ENCODE assay signal across 1 cellular context in the genomic region with DNA sequence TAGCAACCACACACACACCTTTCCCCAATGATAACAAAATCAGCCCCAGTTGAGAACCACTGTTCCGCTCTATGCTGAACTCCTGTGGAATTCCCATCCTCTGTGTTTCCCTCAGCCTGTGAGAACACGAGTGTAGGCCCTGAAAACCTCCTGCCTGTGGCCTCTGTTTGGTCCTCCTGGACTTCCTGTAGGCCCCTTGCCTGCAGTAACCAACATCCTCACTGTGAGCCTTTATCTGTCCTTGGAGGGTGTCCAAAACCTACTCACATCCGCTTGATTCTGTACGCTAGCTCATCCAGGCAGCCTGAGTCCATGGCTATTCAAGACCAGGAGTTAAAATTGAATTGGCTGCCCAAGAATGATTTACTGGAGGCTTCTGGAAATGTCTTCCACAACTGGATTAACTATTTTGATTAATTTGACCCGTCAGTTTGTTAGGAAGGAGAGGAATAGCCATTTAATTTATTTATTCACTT.
TF ChIP-seq lines count a peak whose summit lies in the region.

No MANE protein-coding gene starts in this region.

TF ChIP-seq in K562, 482 proteins besides CTCF, POLR2A, EP300 and RAD21 (continued from another document and continues in another):
- TF ChIP-seq, protein P1, sequence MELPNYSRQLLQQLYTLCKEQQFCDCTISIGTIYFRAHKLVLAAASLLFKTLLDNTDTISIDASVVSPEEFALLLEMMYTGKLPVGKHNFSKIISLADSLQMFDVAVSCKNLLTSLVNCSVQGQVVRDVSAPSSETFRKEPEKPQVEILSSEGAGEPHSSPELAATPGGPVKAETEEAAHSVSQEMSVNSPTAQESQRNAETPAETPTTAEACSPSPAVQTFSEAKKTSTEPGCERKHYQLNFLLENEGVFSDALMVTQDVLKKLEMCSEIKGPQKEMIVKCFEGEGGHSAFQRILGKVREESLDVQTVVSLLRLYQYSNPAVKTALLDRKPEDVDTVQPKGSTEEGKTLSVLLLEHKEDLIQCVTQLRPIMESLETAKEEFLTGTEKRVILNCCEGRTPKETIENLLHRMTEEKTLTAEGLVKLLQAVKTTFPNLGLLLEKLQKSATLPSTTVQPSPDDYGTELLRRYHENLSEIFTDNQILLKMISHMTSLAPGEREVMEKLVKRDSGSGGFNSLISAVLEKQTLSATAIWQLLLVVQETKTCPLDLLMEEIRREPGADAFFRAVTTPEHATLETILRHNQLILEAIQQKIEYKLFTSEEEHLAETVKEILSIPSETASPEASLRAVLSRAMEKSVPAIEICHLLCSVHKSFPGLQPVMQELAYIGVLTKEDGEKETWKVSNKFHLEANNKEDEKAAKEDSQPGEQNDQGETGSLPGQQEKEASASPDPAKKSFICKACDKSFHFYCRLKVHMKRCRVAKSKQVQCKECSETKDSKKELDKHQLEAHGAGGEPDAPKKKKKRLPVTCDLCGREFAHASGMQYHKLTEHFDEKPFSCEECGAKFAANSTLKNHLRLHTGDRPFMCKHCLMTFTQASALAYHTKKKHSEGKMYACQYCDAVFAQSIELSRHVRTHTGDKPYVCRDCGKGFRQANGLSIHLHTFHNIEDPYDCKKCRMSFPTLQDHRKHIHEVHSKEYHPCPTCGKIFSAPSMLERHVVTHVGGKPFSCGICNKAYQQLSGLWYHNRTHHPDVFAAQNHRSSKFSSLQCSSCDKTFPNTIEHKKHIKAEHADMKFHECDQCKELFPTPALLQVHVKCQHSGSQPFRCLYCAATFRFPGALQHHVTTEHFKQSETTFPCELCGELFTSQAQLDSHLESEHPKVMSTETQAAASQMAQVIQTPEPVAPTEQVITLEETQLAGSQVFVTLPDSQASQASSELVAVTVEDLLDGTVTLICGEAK (IDR thresholded peaks at IDR 0.05) = 0 out of 2 replicates have a peak, but pooled peaks have one; percentile 53
- TF ChIP-seq, protein P1 (CRISPR knock-in tag; IDR thresholded peaks at IDR 0.05) = no peak
- peak; percentile 56; the same call in 1 of the 2 replicates for TF ChIP-seq EHMT2 (IDR thresholded peaks at IDR 0.05)
- TF ChIP-seq, protein P2, sequence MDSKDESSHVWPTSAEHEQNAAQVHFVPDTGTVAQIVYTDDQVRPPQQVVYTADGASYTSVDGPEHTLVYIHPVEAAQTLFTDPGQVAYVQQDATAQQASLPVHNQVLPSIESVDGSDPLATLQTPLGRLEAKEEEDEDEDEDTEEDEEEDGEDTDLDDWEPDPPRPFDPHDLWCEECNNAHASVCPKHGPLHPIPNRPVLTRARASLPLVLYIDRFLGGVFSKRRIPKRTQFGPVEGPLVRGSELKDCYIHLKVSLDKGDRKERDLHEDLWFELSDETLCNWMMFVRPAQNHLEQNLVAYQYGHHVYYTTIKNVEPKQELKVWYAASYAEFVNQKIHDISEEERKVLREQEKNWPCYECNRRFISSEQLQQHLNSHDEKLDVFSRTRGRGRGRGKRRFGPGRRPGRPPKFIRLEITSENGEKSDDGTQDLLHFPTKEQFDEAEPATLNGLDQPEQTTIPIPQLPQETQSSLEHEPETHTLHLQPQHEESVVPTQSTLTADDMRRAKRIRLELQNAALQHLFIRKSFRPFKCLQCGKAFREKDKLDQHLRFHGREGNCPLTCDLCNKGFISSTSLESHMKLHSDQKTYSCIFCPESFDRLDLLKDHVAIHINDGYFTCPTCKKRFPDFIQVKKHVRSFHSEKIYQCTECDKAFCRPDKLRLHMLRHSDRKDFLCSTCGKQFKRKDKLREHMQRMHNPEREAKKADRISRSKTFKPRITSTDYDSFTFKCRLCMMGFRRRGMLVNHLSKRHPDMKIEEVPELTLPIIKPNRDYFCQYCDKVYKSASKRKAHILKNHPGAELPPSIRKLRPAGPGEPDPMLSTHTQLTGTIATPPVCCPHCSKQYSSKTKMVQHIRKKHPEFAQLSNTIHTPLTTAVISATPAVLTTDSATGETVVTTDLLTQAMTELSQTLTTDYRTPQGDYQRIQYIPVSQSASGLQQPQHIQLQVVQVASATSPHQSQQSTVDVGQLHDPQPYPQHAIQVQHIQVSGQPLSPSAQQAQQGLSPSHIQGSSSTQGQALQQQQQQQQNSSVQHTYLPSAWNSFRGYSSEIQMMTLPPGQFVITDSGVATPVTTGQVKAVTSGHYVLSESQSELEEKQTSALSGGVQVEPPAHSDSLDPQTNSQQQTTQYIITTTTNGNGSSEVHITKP (IDR thresholded peaks at IDR 0.05; ENCODE audit: partially characterized antibody) = peak; percentile 9
- 0 out of 2 replicates have a peak, but pooled peaks have one; percentile 23 for TF ChIP-seq CBFA2T3 (IDR thresholded peaks at IDR 0.05)
- TF ChIP-seq FOSL1 (tag; conservative IDR thresholded peaks at IDR 0.05) = peak; percentile 39; the same call in 1 of the 2 replicates
- TF ChIP-seq HMGN3 (IDR thresholded peaks at IDR 0.05; ENCODE audit: borderline replicate concordance, extremely low read depth, insufficient read length, low read depth, low read length) = no peak
- no peak for TF ChIP-seq TCF7 (IDR thresholded peaks at IDR 0.05; ENCODE audit: borderline replicate concordance)
- no peak for TF ChIP-seq RBM17 (IDR thresholded peaks at IDR 0.05; ENCODE audit: borderline replicate concordance, low read depth, low read length)
- TF ChIP-seq NBN (IDR thresholded peaks at IDR 0.05; ENCODE audit: low read depth) = no peak
- TF ChIP-seq, protein P3, sequence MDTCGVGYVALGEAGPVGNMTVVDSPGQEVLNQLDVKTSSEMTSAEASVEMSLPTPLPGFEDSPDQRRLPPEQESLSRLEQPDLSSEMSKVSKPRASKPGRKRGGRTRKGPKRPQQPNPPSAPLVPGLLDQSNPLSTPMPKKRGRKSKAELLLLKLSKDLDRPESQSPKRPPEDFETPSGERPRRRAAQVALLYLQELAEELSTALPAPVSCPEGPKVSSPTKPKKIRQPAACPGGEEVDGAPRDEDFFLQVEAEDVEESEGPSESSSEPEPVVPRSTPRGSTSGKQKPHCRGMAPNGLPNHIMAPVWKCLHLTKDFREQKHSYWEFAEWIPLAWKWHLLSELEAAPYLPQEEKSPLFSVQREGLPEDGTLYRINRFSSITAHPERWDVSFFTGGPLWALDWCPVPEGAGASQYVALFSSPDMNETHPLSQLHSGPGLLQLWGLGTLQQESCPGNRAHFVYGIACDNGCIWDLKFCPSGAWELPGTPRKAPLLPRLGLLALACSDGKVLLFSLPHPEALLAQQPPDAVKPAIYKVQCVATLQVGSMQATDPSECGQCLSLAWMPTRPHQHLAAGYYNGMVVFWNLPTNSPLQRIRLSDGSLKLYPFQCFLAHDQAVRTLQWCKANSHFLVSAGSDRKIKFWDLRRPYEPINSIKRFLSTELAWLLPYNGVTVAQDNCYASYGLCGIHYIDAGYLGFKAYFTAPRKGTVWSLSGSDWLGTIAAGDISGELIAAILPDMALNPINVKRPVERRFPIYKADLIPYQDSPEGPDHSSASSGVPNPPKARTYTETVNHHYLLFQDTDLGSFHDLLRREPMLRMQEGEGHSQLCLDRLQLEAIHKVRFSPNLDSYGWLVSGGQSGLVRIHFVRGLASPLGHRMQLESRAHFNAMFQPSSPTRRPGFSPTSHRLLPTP (IDR thresholded peaks at IDR 0.05; ENCODE audit: borderline replicate concordance, extremely low read depth, insufficient read length) = no peak
- TF ChIP-seq NFXL1 (CRISPR knock-in tag; IDR thresholded peaks at IDR 0.05) = no peak
- TF ChIP-seq MAFK (IDR thresholded peaks at IDR 0.05; ENCODE audit: low read length) = no peak
- TF ChIP-seq ZNF239 (CRISPR knock-in tag; IDR thresholded peaks at IDR 0.05) = peak; percentile 90
- TF ChIP-seq, protein P4, sequence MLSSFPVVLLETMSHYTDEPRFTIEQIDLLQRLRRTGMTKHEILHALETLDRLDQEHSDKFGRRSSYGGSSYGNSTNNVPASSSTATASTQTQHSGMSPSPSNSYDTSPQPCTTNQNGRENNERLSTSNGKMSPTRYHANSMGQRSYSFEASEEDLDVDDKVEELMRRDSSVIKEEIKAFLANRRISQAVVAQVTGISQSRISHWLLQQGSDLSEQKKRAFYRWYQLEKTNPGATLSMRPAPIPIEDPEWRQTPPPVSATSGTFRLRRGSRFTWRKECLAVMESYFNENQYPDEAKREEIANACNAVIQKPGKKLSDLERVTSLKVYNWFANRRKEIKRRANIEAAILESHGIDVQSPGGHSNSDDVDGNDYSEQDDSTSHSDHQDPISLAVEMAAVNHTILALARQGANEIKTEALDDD (IDR thresholded peaks at IDR 0.05) = 0 out of 2 replicates have a peak, but pooled peaks have one; percentile 15
- no peak for TF ChIP-seq NR2C1 (IDR thresholded peaks at IDR 0.05)
- no peak for TF ChIP-seq NR2C1 (tag; IDR thresholded peaks at IDR 0.05)
- TF ChIP-seq ZNF3 (CRISPR knock-in tag; IDR thresholded peaks at IDR 0.05) = no peak
- TF ChIP-seq SRSF9 (IDR thresholded peaks at IDR 0.05; ENCODE audit: borderline replicate concordance, low read depth, low read length) = no peak
- TF ChIP-seq ZNF175 (CRISPR knock-in tag; IDR thresholded peaks at IDR 0.05; ENCODE audit: low read depth) = 0 out of 2 replicates have a peak, but pooled peaks have one; percentile 64
- TF ChIP-seq SMAD4 (CRISPR knock-in tag; conservative IDR thresholded peaks at IDR 0.05) = peak; percentile 55; the same call in 1 of the 2 replicates
- TF ChIP-seq NFIX (CRISPR knock-in tag; IDR thresholded peaks at IDR 0.05; ENCODE audit: low read depth) = no peak
- TF ChIP-seq, protein P5, sequence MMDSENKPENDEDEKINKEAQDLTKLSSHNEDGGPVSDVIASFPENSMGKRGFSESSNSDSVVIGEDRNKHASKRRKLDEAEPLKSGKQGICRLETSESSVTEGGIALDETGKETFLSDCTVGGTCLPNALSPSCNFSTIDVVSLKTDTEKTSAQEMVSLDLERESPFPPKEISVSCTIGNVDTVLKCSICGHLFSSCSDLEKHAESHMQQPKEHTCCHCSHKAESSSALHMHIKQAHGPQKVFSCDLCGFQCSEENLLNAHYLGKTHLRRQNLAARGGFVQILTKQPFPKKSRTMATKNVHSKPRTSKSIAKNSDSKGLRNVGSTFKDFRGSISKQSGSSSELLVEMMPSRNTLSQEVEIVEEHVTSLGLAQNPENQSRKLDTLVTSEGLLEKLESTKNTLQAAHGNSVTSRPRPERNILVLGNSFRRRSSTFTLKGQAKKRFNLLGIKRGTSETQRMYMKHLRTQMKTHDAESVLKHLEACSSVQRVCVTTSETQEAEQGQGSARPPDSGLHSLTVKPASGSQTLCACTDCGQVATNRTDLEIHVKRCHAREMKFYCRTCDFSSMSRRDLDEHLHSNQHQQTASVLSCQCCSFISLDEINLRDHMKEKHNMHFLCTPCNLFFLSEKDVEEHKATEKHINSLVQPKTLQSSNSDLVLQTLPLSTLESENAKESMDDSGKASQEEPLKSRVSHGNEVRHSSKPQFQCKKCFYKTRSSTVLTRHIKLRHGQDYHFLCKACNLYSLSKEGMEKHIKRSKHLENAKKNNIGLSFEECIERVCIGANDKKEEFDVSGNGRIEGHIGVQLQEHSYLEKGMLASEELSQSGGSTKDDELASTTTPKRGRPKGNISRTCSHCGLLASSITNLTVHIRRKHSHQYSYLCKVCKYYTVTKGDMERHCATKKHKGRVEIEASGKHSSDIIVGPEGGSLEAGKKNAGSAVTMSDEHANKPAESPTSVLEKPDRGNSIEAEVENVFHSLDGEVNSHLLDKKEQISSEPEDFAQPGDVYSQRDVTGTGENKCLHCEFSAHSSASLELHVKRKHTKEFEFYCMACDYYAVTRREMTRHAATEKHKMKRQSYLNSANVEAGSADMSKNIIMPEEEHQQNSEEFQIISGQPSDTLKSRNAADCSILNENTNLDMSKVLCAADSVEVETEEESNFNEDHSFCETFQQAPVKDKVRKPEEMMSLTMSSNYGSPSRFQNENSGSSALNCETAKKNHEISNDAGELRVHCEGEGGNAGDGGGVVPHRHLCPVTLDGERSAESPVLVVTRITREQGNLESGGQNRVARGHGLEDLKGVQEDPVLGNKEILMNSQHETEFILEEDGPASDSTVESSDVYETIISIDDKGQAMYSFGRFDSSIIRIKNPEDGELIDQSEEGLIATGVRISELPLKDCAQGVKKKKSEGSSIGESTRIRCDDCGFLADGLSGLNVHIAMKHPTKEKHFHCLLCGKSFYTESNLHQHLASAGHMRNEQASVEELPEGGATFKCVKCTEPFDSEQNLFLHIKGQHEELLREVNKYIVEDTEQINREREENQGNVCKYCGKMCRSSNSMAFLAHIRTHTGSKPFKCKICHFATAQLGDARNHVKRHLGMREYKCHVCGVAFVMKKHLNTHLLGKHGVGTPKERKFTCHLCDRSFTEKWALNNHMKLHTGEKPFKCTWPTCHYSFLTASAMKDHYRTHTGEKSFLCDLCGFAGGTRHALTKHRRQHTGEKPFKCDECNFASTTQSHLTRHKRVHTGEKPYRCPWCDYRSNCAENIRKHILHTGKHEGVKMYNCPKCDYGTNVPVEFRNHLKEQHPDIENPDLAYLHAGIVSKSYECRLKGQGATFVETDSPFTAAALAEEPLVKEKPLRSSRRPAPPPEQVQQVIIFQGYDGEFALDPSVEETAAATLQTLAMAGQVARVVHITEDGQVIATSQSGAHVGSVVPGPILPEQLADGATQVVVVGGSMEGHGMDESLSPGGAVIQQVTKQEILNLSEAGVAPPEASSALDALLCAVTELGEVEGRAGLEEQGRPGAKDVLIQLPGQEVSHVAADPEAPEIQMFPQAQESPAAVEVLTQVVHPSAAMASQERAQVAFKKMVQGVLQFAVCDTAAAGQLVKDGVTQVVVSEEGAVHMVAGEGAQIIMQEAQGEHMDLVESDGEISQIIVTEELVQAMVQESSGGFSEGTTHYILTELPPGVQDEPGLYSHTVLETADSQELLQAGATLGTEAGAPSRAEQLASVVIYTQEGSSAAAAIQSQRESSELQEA (IDR thresholded peaks at IDR 0.05; ENCODE audit: low read depth) = no peak
- no peak for TF ChIP-seq ESRRB (CRISPR knock-in tag; IDR thresholded peaks at IDR 0.05; ENCODE audit: borderline replicate concordance)
- TF ChIP-seq, protein P6, sequence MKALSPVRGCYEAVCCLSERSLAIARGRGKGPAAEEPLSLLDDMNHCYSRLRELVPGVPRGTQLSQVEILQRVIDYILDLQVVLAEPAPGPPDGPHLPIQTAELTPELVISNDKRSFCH (CRISPR knock-in tag; IDR thresholded peaks at IDR 0.05) = no peak
- TF ChIP-seq, protein P6 (tag; IDR thresholded peaks at IDR 0.05) = peak; percentile 47; the same call in 1 of the 2 replicates
